Comparison of ENCODE assay signal across 36 cellular contexts in the genomic region with DNA sequence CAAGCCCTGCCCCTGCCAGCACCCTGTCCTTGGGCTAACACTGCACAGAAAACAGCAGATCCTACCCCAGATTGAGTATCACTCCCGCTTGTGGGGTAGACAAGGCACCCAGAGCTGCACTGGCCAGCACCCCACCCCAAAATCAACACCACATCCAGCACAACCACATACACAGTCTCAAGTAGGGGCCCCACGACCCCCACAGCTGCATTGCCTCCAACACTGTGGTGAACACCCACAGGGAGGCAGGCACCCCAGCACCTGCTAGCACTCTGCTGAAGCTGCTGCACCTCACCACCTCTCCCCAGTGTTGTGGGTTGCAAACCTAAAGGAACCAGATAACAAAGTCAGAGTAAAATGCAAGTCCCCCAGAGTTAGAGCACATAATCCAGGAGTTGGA.
"Had no signal": no experiment of that assay in that cellular context is flagged by ENCODE, and none has a peak within 500 bp of the region (broad histone marks: within the 10 kb centered on the region; RNA-seq: fewer than 3 reads in every experiment).

No MANE protein-coding gene starts in this region.

- H3K9me3 ChIP-seq: adrenal gland, ascending aorta, body of pancreas, breast epithelium had no signal

- H3K36me3 Mint-ChIP-seq: activated naive CD4-positive, alpha-beta T cell treated with anti-CD3 and anti-CD28 coated beads, Interleukin-2, amount 10 ng/mL, durations not matched to agents 7 days and 5 days; activated naive CD4-positive, alpha-beta T cell treated with anti-CD3 and anti-CD28 coated beads, Interleukin-2, amount 50 U/mL, for 24 hours; activated naive CD4-positive, alpha-beta T cell treated with anti-CD3 and anti-CD28 coated beads, Interleukin-2, amount 50 U/mL, for 72 hours; activated naive CD8-positive, alpha-beta T cell; activated naive CD8-positive, alpha-beta T cell treated with anti-CD3 and anti-CD28 coated beads for 36 hours; activated naive CD8-positive, alpha-beta T cell treated with anti-CD3 and anti-CD28 coated beads, Interleukin-2, amount 10 ng/mL, durations not matched to agents 7 days and 5 days; brain had no signal

- ATAC-seq: activated naive CD4-positive, alpha-beta T cell treated with anti-CD3 and anti-CD28 coated beads, Interleukin-2, amount 50 U/mL, for 72 hours; activated naive CD8-positive, alpha-beta T cell treated with anti-CD3 and anti-CD28 coated beads, Interleukin-2, amount 50 U/mL, for 24 hours; activated T-cell treated with anti-CD3 and anti-CD28 coated beads, Interleukin-2, amount 50 U/mL, for 4 hours; activated T-cell treated with anti-CD3 and anti-CD28 coated beads, Interleukin-2, amount 50 U/mL, for 72 hours; activated T-helper 17 cell treated with anti-CD3 and anti-CD28 coated beads, Interleukin-2, amount 50 U/mL, for 72 hours; body of pancreas had no signal

- H3K9me3 Mint-ChIP-seq: activated naive CD4-positive, alpha-beta T cell treated with anti-CD3 and anti-CD28 coated beads for 36 hours; activated naive CD4-positive, alpha-beta T cell treated with anti-CD3 and anti-CD28 coated beads, Interleukin-2, amount 50 U/mL, for 24 hours; activated naive CD4-positive, alpha-beta T cell treated with anti-CD3 and anti-CD28 coated beads, Interleukin-2, amount 50 U/mL, for 72 hours; activated T-cell treated with anti-CD3 and anti-CD28 coated beads, Interleukin-2, amount 50 U/mL, for 24 hours; activated T-cell treated with anti-CD3 and anti-CD28 coated beads, Interleukin-2, amount 50 U/mL, for 4 hours; activated T-cell treated with anti-CD3 and anti-CD28 coated beads, Interleukin-2, amount 50 U/mL, for 72 hours; activated T-helper 17 cell treated with anti-CD3 and anti-CD28 coated beads, Interleukin-2, amount 50 U/mL, for 72 hours; central memory CD8-positive, alpha-beta T cell had no signal

- H3K4me1 Mint-ChIP-seq: activated naive CD4-positive, alpha-beta T cell treated with anti-CD3 and anti-CD28 coated beads, Interleukin-2, amount 10 ng/mL, durations not matched to agents 7 days and 5 days; activated naive CD4-positive, alpha-beta T cell treated with anti-CD3 and anti-CD28 coated beads, Interleukin-2, amount 50 U/mL, for 24 hours; activated naive CD8-positive, alpha-beta T cell treated with anti-CD3 and anti-CD28 coated beads for 36 hours; activated naive CD8-positive, alpha-beta T cell treated with anti-CD3 and anti-CD28 coated beads, Interleukin-2, amount 10 ng/mL, durations not matched to agents 7 days and 5 days; activated naive CD8-positive, alpha-beta T cell treated with anti-CD3 and anti-CD28 coated beads, Interleukin-2, amount 50 U/mL, for 24 hours; activated T-helper 17 cell treated with anti-CD3 and anti-CD28 coated beads, Interleukin-2, amount 50 U/mL, for 72 hours; brain; central memory CD8-positive, alpha-beta T cell had no signal

- H3K27me3 ChIP-seq: adrenal gland, ascending aorta, body of pancreas, brain microvascular endothelial cell, cardiac muscle cell had no signal

- H3K27ac ChIP-seq: adrenal gland, ascending aorta, body of pancreas, brain microvascular endothelial cell, breast epithelium, cardiac muscle cell had no signal

- H3K27ac Mint-ChIP-seq: activated naive CD4-positive, alpha-beta T cell treated with anti-CD3 and anti-CD28 coated beads for 36 hours; activated naive CD4-positive, alpha-beta T cell treated with anti-CD3 and anti-CD28 coated beads, Interleukin-2, amount 10 ng/mL, durations not matched to agents 7 days and 5 days; activated naive CD4-positive, alpha-beta T cell treated with anti-CD3 and anti-CD28 coated beads, Interleukin-2, amount 50 U/mL, for 24 hours; activated naive CD4-positive, alpha-beta T cell treated with anti-CD3 and anti-CD28 coated beads, Interleukin-2, amount 50 U/mL, for 72 hours; activated naive CD8-positive, alpha-beta T cell; activated naive CD8-positive, alpha-beta T cell treated with anti-CD3 and anti-CD28 coated beads for 36 hours; activated naive CD8-positive, alpha-beta T cell treated with anti-CD3 and anti-CD28 coated beads, Interleukin-2, amount 10 ng/mL, durations not matched to agents 7 days and 5 days; activated naive CD8-positive, alpha-beta T cell treated with anti-CD3 and anti-CD28 coated beads, Interleukin-2, amount 50 U/mL, for 24 hours; activated T-cell treated with anti-CD3 and anti-CD28 coated beads, Interleukin-2, amount 50 U/mL, for 24 hours; activated T-cell treated with anti-CD3 and anti-CD28 coated beads, Interleukin-2, amount 50 U/mL, for 72 hours; activated T-helper 1 cell treated with anti-CD3 and anti-CD28 coated beads, Interleukin-12 subunit alpha, Interleukin-12 subunit beta, Interleukin-2, Interleukin-4 antibody, amounts not matched to agents 30 ng/mL and 10 ng/mL and 1 ng/mL, durations not matched to agents 14 hours and 24 hours and 36 hours; activated T-helper 17 cell treated with anti-CD3 and anti-CD28 coated beads, Interleukin-2, amount 50 U/mL, for 72 hours; activated T-helper 2 cell treated with anti-CD3 and anti-CD28 coated beads, Interferon-gamma antibody, Interleukin-2, Interleukin-4, amounts not matched to agents 10 μg/mL and 5 μg/mL and 100 μg/mL, durations not matched to agents 14 hours and 24 hours and 36 hours; brain had no signal

- H3K27me3 Mint-ChIP-seq: activated naive CD4-positive, alpha-beta T cell treated with anti-CD3 and anti-CD28 coated beads, Interleukin-2, amount 10 ng/mL, durations not matched to agents 7 days and 5 days; activated naive CD4-positive, alpha-beta T cell treated with anti-CD3 and anti-CD28 coated beads, Interleukin-2, amount 50 U/mL, for 24 hours; activated naive CD8-positive, alpha-beta T cell; activated naive CD8-positive, alpha-beta T cell treated with anti-CD3 and anti-CD28 coated beads for 36 hours; activated naive CD8-positive, alpha-beta T cell treated with anti-CD3 and anti-CD28 coated beads, Interleukin-2, amount 10 ng/mL, durations not matched to agents 7 days and 5 days; activated naive CD8-positive, alpha-beta T cell treated with anti-CD3 and anti-CD28 coated beads, Interleukin-2, amount 50 U/mL, for 24 hours; activated T-cell treated with anti-CD3 and anti-CD28 coated beads, Interleukin-2, amount 50 U/mL, for 24 hours; activated T-helper 17 cell treated with anti-CD3 and anti-CD28 coated beads, Interleukin-2, amount 50 U/mL, for 72 hours; brain; central memory CD8-positive, alpha-beta T cell had no signal

- H3K4me1 ChIP-seq: adrenal gland, ascending aorta, body of pancreas, breast epithelium had no signal

- H3K36me3 ChIP-seq: adrenal gland, ascending aorta, brain microvascular endothelial cell, breast epithelium, cardiac muscle cell had no signal

- H3K4me3 ChIP-seq: adrenal gland, ascending aorta, body of pancreas, breast epithelium, cardiac muscle cell had no signal

- H3K4me3 Mint-ChIP-seq: activated naive CD4-positive, alpha-beta T cell treated with anti-CD3 and anti-CD28 coated beads for 36 hours; activated naive CD4-positive, alpha-beta T cell treated with anti-CD3 and anti-CD28 coated beads, Interleukin-2, amount 10 ng/mL, durations not matched to agents 7 days and 5 days; activated naive CD4-positive, alpha-beta T cell treated with anti-CD3 and anti-CD28 coated beads, Interleukin-2, amount 50 U/mL, for 24 hours; activated naive CD8-positive, alpha-beta T cell; activated naive CD8-positive, alpha-beta T cell treated with anti-CD3 and anti-CD28 coated beads for 36 hours; activated naive CD8-positive, alpha-beta T cell treated with anti-CD3 and anti-CD28 coated beads, Interleukin-2, amount 10 ng/mL, durations not matched to agents 7 days and 5 days; activated naive CD8-positive, alpha-beta T cell treated with anti-CD3 and anti-CD28 coated beads, Interleukin-2, amount 50 U/mL, for 24 hours; activated T-cell treated with anti-CD3 and anti-CD28 coated beads, Interleukin-2, amount 50 U/mL, for 24 hours; activated T-cell treated with anti-CD3 and anti-CD28 coated beads, Interleukin-2, amount 50 U/mL, for 4 hours; activated T-cell treated with anti-CD3 and anti-CD28 coated beads, Interleukin-2, amount 50 U/mL, for 72 hours; activated T-helper 1 cell treated with anti-CD3 and anti-CD28 coated beads, Interleukin-12 subunit alpha, Interleukin-12 subunit beta, Interleukin-2, Interleukin-4 antibody, amounts not matched to agents 30 ng/mL and 10 ng/mL and 1 ng/mL, durations not matched to agents 14 hours and 24 hours and 36 hours; activated T-helper 17 cell treated with anti-CD3 and anti-CD28 coated beads, Interleukin-2, amount 50 U/mL, for 72 hours; brain; central memory CD8-positive, alpha-beta T cell had no signal

- DNase-seq: activated effector memory CD4-positive, alpha-beta T cell treated with anti-CD3 and anti-CD28 coated beads, Interleukin-2, amount 50 U/mL, for 16 hours; activated effector memory CD4-positive, alpha-beta T cell treated with Interleukin-2 at 50 U/mL for 16 hours; activated gamma-delta T cell; activated gamma-delta T cell treated with Interleukin-2 at 50 U/mL for 16 hours; activated naive CD4-positive, alpha-beta T cell; activated naive CD4-positive, alpha-beta T cell treated with anti-CD3 and anti-CD28 coated beads for 36 hours; activated naive CD4-positive, alpha-beta T cell treated with anti-CD3 and anti-CD28 coated beads, Interleukin-2, amount 10 ng/mL, durations not matched to agents 7 days and 5 days; activated naive CD4-positive, alpha-beta T cell treated with anti-CD3 and anti-CD28 coated beads, Interleukin-2, amount 50 U/mL, for 16 hours; activated naive CD4-positive, alpha-beta T cell treated with Interleukin-2 at 50 U/mL for 16 hours; activated naive CD8-positive, alpha-beta T cell treated with anti-CD3 and anti-CD28 coated beads for 36 hours; activated naive CD8-positive, alpha-beta T cell treated with anti-CD3 and anti-CD28 coated beads, Interleukin-2, amount 10 ng/mL, durations not matched to agents 7 days and 5 days; activated naive CD8-positive, alpha-beta T cell treated with anti-CD3 and anti-CD28 coated beads, Interleukin-2, amount 50 U/mL, for 24 hours; activated T-cell treated with anti-CD3 and anti-CD28 coated beads, Interleukin-2, amount 50 U/mL, for 24 hours; activated T-cell treated with anti-CD3 and anti-CD28 coated beads, Interleukin-2, amount 50 U/mL, for 4 hours; activated T-cell treated with anti-CD3 and anti-CD28 coated beads, Interleukin-2, amount 50 U/mL, for 48 hours; activated T-cell treated with anti-CD3 and anti-CD28 coated beads, Interleukin-2, amount 50 U/mL, for 72 hours; adrenal gland; amniotic stem cell; amygdala; anterior cingulate cortex; body of pancreas; brain microvascular endothelial cell; caudate nucleus; central memory CD4-positive, alpha-beta T cell; cerebellar nuclear complex had no signal
